Comparison of ENCODE assay signal across 25 cellular contexts in genomic region chr13:48778551-48779088, GRCh38.
"Had no signal": no experiment of that assay in that cellular context is flagged by ENCODE, and none has a peak within 500 bp of the region (broad histone marks: within the 10 kb centered on the region; RNA-seq: fewer than 3 reads in every experiment).

No MANE protein-coding gene starts in this region.

- DNase-seq: activated CD4-positive, alpha-beta T cell treated with anti-CD3 and anti-CD28 coated beads for 1 hour; activated CD4-positive, alpha-beta T cell treated with anti-CD3 and anti-CD28 coated beads, Interleukin-2, amount 50 U/mL, for 1 hour; activated CD8-positive, alpha-beta T cell treated with anti-CD3 and anti-CD28 coated beads for 36 hours; activated gamma-delta T cell treated with Interleukin-2 at 50 U/mL for 16 hours; activated naive CD4-positive, alpha-beta T cell treated with anti-CD3 and anti-CD28 coated beads, Interleukin-2, amount 50 U/mL, for 16 hours; activated T-cell treated with anti-CD3 and anti-CD28 coated beads, Interleukin-2, amount 50 U/mL, for 4 hours; amygdala; endodermal cell; esophagus squamous epithelium; heart right ventricle; left lung; posterior cingulate gyrus; right lobe of liver; stimulated activated CD4-positive, alpha-beta T cell treated with anti-CD3 and anti-CD28 coated beads, Interleukin-12 subunit alpha, Interleukin-12 subunit beta, amount 100 ng/mL, for 4 hours; stimulated activated CD4-positive, alpha-beta T cell treated with anti-CD3 and anti-CD28 coated beads, Interleukin-4, amount 100 ng/mL, for 4 hours; stimulated activated CD8-positive, alpha-beta memory T cell treated with anti-CD3 and anti-CD28 coated beads, Interleukin-4, amount 100 ng/mL, for 48 hours; stimulated activated naive CD8-positive, alpha-beta T cell treated with anti-CD3 and anti-CD28 coated beads, Interleukin-15, amount 100 ng/mL, for 72 hours; substantia nigra; T-helper 2 cell; upper lobe of left lung had no signal

- H3K4me3 ChIP-seq: esophagus squamous epithelium, heart right ventricle, left lung, right lobe of liver, skin epidermis, upper lobe of left lung, vagina had no signal

- ATAC-seq: activated CD8-positive, alpha-beta T cell treated with anti-CD3 and anti-CD28 coated beads for 36 hours; activated T-cell treated with anti-CD3 and anti-CD28 coated beads, Interleukin-2, amount 50 U/mL, for 4 hours; activated T-helper 17 cell treated with anti-CD3 and anti-CD28 coated beads, Interleukin-2, amount 50 U/mL, for 72 hours; left lung; right lobe of liver; stimulated activated memory B cell treated with anti-CD40 and anti-IgM and Interleukin-4, amounts not matched to agents 10 μg/mL and 1 μg/mL and 100 μg/mL, for 72 hours; stimulated activated naive CD8-positive, alpha-beta T cell treated with anti-CD3 and anti-CD28 coated beads, Interleukin-15, amount 100 ng/mL, for 72 hours; WTC11 had no signal
